Comparison of ENCODE assay signal across 1 cellular context in the genomic region with DNA sequence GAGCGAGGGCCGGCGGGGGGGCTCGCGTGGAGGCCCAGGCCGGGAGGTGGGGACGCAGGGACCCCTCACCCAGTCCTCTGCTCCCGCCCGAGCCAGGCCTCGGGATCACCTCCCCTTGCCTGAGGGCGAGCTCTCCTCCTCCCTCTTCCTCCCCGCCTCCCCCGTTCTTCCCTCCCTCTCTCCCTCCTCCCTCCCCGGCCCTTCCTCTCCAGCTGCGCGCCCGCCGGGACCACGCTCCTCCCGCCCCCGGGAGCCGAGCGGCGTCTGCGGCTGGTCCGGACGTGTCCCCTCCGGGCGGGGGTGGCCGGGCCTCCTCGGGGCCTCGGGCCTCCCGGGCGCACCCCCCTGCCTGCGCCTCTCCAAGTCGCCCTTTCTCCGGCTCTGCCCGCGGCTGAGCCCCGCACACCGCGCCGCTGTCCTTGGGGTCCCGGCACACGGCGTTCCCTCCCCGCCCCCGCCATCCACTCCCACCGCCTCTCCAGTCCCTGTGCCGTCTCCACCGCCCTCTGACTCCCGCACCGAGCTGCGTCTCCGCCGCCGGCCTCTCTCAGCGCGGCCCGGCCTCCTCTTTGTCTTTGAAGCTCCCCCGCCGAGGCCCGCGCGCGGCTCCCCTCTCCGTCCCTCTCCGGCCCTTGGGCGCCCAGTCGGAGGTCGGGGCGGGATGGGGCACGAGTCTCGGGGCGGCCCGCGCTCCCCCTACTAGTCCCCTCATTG.
TF ChIP-seq lines count a peak whose summit lies in the region.

No MANE protein-coding gene starts in this region.

TF ChIP-seq in H1, 55 proteins besides CTCF, POLR2A, EP300 and RAD21 (continued from another document):
- no peak for TF ChIP-seq HDAC6 (IDR thresholded peaks at IDR 0.05; ENCODE audit: low read depth, low read length)
- TF ChIP-seq SP4 (IDR thresholded peaks at IDR 0.05; ENCODE audit: low read length) = no peak
- TF ChIP-seq NANOG (IDR thresholded peaks at IDR 0.05; ENCODE audit: insufficient read depth, low read depth, low read length, poor library complexity, severe bottlenecking) = no peak
- no peak for TF ChIP-seq CHD1 (IDR thresholded peaks at IDR 0.05; ENCODE audit: low read depth, low read length)
- no peak for TF ChIP-seq KDM5A (IDR thresholded peaks at IDR 0.05; ENCODE audit: low read length)
- TF ChIP-seq EGR1 (IDR thresholded peaks at IDR 0.05; ENCODE audit: borderline replicate concordance, low read depth, low read length) = peak; percentile 78
- TF ChIP-seq RFX5 (IDR thresholded peaks at IDR 0.05; ENCODE audit: borderline replicate concordance, low read depth, low read length) = no peak
- TF ChIP-seq, protein P1, sequence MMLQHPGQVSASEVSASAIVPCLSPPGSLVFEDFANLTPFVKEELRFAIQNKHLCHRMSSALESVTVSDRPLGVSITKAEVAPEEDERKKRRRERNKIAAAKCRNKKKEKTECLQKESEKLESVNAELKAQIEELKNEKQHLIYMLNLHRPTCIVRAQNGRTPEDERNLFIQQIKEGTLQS (IDR thresholded peaks at IDR 0.05; ENCODE audit: insufficient read depth, low read depth, low read length) = no peak
- 0 out of 2 replicates have a peak, but pooled peaks have one; percentile 44 for TF ChIP-seq TCF12 (IDR thresholded peaks at IDR 0.05; ENCODE audit: low read depth, low read length)
- no peak for TF ChIP-seq BCL11A (IDR thresholded peaks at IDR 0.05; ENCODE audit: low read depth in 2 of 2, low read length in 2 of 2)
- peak; percentile 51 for TF ChIP-seq KDM4A (IDR thresholded peaks at IDR 0.05; ENCODE audit: low read depth, low read length, severe bottlenecking)
- TF ChIP-seq CBX8 (IDR thresholded peaks at IDR 0.05; ENCODE audit: borderline replicate concordance, low read depth, low read length) = no peak
- TF ChIP-seq, protein P2, sequence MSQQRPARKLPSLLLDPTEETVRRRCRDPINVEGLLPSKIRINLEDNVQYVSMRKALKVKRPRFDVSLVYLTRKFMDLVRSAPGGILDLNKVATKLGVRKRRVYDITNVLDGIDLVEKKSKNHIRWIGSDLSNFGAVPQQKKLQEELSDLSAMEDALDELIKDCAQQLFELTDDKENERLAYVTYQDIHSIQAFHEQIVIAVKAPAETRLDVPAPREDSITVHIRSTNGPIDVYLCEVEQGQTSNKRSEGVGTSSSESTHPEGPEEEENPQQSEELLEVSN (IDR thresholded peaks at IDR 0.05) = no peak
- TF ChIP-seq SP2 (IDR thresholded peaks at IDR 0.05; ENCODE audit: low read length) = no peak
- no peak for TF ChIP-seq SIX5 (IDR thresholded peaks at IDR 0.05; ENCODE audit: low read depth, low read length)
- TF ChIP-seq PHF8 (conservative IDR thresholded peaks at IDR 0.05; ENCODE audit: low read depth, low read length) = 0 out of 2 replicates have a peak, but pooled peaks have one; percentile 29
- TF ChIP-seq CEBPB (IDR thresholded peaks at IDR 0.05; ENCODE audit: low read depth, low read length) = no peak
- TF ChIP-seq GABPA (IDR thresholded peaks at IDR 0.05; ENCODE audit: borderline replicate concordance, insufficient read depth, low read length) = 0 out of 2 replicates have a peak, but pooled peaks have one; percentile 10
- peak; percentile 41 for TF ChIP-seq ASH2L (IDR thresholded peaks at IDR 0.05; ENCODE audit: low read length)
- TF ChIP-seq CHD2 (IDR thresholded peaks at IDR 0.05; ENCODE audit: low read length) = no peak
- TF ChIP-seq CBX5 (IDR thresholded peaks at IDR 0.05; ENCODE audit: low read depth, low read length) = no peak
- TF ChIP-seq, protein P3, sequence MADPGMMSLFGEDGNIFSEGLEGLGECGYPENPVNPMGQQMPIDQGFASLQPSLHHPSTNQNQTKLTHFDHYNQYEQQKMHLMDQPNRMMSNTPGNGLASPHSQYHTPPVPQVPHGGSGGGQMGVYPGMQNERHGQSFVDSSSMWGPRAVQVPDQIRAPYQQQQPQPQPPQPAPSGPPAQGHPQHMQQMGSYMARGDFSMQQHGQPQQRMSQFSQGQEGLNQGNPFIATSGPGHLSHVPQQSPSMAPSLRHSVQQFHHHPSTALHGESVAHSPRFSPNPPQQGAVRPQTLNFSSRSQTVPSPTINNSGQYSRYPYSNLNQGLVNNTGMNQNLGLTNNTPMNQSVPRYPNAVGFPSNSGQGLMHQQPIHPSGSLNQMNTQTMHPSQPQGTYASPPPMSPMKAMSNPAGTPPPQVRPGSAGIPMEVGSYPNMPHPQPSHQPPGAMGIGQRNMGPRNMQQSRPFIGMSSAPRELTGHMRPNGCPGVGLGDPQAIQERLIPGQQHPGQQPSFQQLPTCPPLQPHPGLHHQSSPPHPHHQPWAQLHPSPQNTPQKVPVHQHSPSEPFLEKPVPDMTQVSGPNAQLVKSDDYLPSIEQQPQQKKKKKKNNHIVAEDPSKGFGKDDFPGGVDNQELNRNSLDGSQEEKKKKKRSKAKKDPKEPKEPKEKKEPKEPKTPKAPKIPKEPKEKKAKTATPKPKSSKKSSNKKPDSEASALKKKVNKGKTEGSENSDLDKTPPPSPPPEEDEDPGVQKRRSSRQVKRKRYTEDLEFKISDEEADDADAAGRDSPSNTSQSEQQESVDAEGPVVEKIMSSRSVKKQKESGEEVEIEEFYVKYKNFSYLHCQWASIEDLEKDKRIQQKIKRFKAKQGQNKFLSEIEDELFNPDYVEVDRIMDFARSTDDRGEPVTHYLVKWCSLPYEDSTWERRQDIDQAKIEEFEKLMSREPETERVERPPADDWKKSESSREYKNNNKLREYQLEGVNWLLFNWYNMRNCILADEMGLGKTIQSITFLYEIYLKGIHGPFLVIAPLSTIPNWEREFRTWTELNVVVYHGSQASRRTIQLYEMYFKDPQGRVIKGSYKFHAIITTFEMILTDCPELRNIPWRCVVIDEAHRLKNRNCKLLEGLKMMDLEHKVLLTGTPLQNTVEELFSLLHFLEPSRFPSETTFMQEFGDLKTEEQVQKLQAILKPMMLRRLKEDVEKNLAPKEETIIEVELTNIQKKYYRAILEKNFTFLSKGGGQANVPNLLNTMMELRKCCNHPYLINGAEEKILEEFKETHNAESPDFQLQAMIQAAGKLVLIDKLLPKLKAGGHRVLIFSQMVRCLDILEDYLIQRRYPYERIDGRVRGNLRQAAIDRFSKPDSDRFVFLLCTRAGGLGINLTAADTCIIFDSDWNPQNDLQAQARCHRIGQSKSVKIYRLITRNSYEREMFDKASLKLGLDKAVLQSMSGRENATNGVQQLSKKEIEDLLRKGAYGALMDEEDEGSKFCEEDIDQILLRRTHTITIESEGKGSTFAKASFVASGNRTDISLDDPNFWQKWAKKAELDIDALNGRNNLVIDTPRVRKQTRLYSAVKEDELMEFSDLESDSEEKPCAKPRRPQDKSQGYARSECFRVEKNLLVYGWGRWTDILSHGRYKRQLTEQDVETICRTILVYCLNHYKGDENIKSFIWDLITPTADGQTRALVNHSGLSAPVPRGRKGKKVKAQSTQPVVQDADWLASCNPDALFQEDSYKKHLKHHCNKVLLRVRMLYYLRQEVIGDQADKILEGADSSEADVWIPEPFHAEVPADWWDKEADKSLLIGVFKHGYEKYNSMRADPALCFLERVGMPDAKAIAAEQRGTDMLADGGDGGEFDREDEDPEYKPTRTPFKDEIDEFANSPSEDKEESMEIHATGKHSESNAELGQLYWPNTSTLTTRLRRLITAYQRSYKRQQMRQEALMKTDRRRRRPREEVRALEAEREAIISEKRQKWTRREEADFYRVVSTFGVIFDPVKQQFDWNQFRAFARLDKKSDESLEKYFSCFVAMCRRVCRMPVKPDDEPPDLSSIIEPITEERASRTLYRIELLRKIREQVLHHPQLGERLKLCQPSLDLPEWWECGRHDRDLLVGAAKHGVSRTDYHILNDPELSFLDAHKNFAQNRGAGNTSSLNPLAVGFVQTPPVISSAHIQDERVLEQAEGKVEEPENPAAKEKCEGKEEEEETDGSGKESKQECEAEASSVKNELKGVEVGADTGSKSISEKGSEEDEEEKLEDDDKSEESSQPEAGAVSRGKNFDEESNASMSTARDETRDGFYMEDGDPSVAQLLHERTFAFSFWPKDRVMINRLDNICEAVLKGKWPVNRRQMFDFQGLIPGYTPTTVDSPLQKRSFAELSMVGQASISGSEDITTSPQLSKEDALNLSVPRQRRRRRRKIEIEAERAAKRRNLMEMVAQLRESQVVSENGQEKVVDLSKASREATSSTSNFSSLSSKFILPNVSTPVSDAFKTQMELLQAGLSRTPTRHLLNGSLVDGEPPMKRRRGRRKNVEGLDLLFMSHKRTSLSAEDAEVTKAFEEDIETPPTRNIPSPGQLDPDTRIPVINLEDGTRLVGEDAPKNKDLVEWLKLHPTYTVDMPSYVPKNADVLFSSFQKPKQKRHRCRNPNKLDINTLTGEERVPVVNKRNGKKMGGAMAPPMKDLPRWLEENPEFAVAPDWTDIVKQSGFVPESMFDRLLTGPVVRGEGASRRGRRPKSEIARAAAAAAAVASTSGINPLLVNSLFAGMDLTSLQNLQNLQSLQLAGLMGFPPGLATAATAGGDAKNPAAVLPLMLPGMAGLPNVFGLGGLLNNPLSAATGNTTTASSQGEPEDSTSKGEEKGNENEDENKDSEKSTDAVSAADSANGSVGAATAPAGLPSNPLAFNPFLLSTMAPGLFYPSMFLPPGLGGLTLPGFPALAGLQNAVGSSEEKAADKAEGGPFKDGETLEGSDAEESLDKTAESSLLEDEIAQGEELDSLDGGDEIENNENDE (IDR thresholded peaks at IDR 0.05; ENCODE audit: insufficient replicate concordance, low read length) = no peak
- no peak for TF ChIP-seq POU5F1 (IDR thresholded peaks at IDR 0.05; ENCODE audit: low read depth, low read length)
- no peak for TF ChIP-seq BACH1 (IDR thresholded peaks at IDR 0.05; ENCODE audit: low read length)
- no peak for TF ChIP-seq JUND (IDR thresholded peaks at IDR 0.05; ENCODE audit: low read length)
- no peak for TF ChIP-seq SAP30 (IDR thresholded peaks at IDR 0.05; ENCODE audit: insufficient read depth, insufficient replicate concordance, low read length)
- TF ChIP-seq, protein P4, sequence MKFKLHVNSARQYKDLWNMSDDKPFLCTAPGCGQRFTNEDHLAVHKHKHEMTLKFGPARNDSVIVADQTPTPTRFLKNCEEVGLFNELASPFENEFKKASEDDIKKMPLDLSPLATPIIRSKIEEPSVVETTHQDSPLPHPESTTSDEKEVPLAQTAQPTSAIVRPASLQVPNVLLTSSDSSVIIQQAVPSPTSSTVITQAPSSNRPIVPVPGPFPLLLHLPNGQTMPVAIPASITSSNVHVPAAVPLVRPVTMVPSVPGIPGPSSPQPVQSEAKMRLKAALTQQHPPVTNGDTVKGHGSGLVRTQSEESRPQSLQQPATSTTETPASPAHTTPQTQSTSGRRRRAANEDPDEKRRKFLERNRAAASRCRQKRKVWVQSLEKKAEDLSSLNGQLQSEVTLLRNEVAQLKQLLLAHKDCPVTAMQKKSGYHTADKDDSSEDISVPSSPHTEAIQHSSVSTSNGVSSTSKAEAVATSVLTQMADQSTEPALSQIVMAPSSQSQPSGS (IDR thresholded peaks at IDR 0.05; ENCODE audit: low read length) = no peak
- no peak for TF ChIP-seq EZH2 (IDR thresholded peaks at IDR 0.05; ENCODE audit: low read depth, low read length, severe bottlenecking)
- TF ChIP-seq TBP (IDR thresholded peaks at IDR 0.05; ENCODE audit: low read depth, low read length) = no peak
- TF ChIP-seq SRF (IDR thresholded peaks at IDR 0.05; ENCODE audit: low read depth, low read length) = no peak
- TF ChIP-seq TEAD4 (IDR thresholded peaks at IDR 0.05; ENCODE audit: low read depth, low read length) = no peak
- no peak for TF ChIP-seq CTBP2 (IDR thresholded peaks at IDR 0.05; ENCODE audit: borderline replicate concordance, insufficient read depth, insufficient read length, low read length)
- TF ChIP-seq POLR2AphosphoS5 (IDR thresholded peaks at IDR 0.05; ENCODE audit: low read depth, low read length) = no peak
- no peak; the same call in 1 of the 2 replicates for TF ChIP-seq SUZ12 (IDR thresholded peaks at IDR 0.05; ENCODE audit: low read length)
- TF ChIP-seq TAF1 (IDR thresholded peaks at IDR 0.05; ENCODE audit: low read depth, low read length) = no peak
- no peak for TF ChIP-seq CREB1 (IDR thresholded peaks at IDR 0.05)
- no peak for TF ChIP-seq NRF1 (IDR thresholded peaks at IDR 0.05; ENCODE audit: low read depth, low read length)
- TF ChIP-seq GTF2F1 (IDR thresholded peaks at IDR 0.05; ENCODE audit: borderline replicate concordance, low read depth, low read length) = no peak
- TF ChIP-seq, protein P5, sequence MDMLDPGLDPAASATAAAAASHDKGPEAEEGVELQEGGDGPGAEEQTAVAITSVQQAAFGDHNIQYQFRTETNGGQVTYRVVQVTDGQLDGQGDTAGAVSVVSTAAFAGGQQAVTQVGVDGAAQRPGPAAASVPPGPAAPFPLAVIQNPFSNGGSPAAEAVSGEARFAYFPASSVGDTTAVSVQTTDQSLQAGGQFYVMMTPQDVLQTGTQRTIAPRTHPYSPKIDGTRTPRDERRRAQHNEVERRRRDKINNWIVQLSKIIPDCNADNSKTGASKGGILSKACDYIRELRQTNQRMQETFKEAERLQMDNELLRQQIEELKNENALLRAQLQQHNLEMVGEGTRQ (IDR thresholded peaks at IDR 0.05; ENCODE audit: low read length) = no peak
- peak; percentile 59; the same call in 1 of the 2 replicates for TF ChIP-seq RBBP5 (IDR thresholded peaks at IDR 0.05; ENCODE audit: borderline replicate concordance, low read depth, low read length)
- no peak for TF ChIP-seq RNF2 (IDR thresholded peaks at IDR 0.05; ENCODE audit: borderline replicate concordance, low read depth, low read length, missing control alignments, poor library complexity, severe bottlenecking)
- TF ChIP-seq SP1 (IDR thresholded peaks at IDR 0.05; ENCODE audit: low read depth, low read length) = no peak
- no peak for TF ChIP-seq TAF7 (optimal IDR thresholded peaks at IDR 0.05; ENCODE audit: borderline replicate concordance, low read depth, low read length)
